Comparison of ENCODE assay signal across 14 cellular contexts in the genomic region with DNA sequence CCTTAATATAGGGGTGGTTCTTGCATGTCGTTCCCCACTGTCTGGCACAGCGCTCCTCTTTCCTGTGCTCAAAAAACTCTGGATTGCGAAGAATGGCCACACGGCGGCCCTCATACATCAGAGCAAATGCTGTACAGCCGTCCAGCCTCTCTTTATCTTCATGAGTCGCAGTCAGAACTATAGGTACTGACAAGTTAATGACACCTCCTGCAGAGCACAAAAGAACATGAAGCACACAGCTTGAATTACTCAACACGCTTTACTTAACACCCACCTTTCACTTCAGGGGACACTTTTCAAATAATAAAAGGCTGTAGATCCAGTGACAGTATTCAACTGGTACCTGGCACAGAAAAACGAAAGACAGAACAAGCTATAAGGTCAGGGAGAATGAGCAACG.
DNase-seq lines count a peak whose midpoint lies in the region; ATAC-seq, FAIRE-seq and TF ChIP-seq lines count a peak whose summit lies in the region.
"Had no signal": no experiment of that assay in that cellular context is flagged by ENCODE, and none has a peak within 500 bp of the region (broad histone marks: within the 10 kb centered on the region; RNA-seq: fewer than 3 reads in every experiment).

No MANE protein-coding gene starts in this region.

- H3K4me3 ChIP-seq in left ventricle myocardium inferior = no peak overlapping the region
- H3K4me3 ChIP-seq in H1 (ENCODE audit: extremely low read depth in 1 of 4, insufficient read depth in 2 of 4, low read depth in 3 of 4, low read length in 4 of 4) = no peak overlapping the region

- H3K27ac ChIP-seq in left ventricle myocardium inferior (replicated peaks) (no peak overlapping the region), H1 (ENCODE audit: low read depth, low read length) (no peak overlapping the region)

- no peaks in the 10 kb centered on the region for H3K9me3 ChIP-seq in left ventricle myocardium inferior (replicated peaks)
- H3K9me3 ChIP-seq in H1 (ENCODE audit: insufficient read depth in 2 of 2, low read depth in 1 of 2, low read length in 1 of 2) = no peaks in the 10 kb centered on the region

- peak; percentile 15 to 18; a peak in 2 of 4 replicates for TF ChIP-seq RAD21 in H1 (IDR thresholded peaks at IDR 0.05 in 1 of 2, conservative IDR thresholded peaks at IDR 0.05 in 1 of 2; ENCODE audit: low read depth in 2 of 2, low read length in 2 of 2)

- H3K27me3 ChIP-seq in left ventricle myocardium inferior (ENCODE audit: low read depth) = no peaks in the 10 kb centered on the region
- H3K27me3 ChIP-seq in H1 (replicated peaks in 1 of 4; ENCODE audit: control insufficient read depth in 3 of 4, extremely low read depth in 1 of 4, insufficient read depth in 3 of 4, low read length in 3 of 4) = no peaks in the 10 kb centered on the region

- ATAC-seq in left cardiac atrium (no peak), HG03521 (IDR thresholded peaks at IDR 0.05; ENCODE audit: unreplicated experiment) (no peak), HG03108 (IDR thresholded peaks at IDR 0.05; ENCODE audit: unreplicated experiment) (no peak), GM18868 (IDR thresholded peaks at IDR 0.05; ENCODE audit: unreplicated experiment) (no peak)
- no peak for ATAC-seq in activated CD4-positive, alpha-beta T cell treated with anti-CD3 and anti-CD28 coated beads for 36 hours

- H4K91ac ChIP-seq in H1 (replicated peaks; ENCODE audit: insufficient read length, low read length) = no peak overlapping the region

- H2BK12ac ChIP-seq in H1 (ENCODE audit: low read depth, low read length) = no peak overlapping the region

- H3K4me1 ChIP-seq in left ventricle myocardium inferior = peaks cover 6% of the 10 kb centered on the region
- H3K4me1 ChIP-seq in H1 (replicated peaks in 1 of 4; ENCODE audit: control insufficient read depth in 3 of 4, insufficient read depth in 4 of 4, low read length in 3 of 4) = peaks cover 0 to 3% (median 1%) of the 10 kb centered on the region in 4 experiments; a peak in 3 of 7 replicates

- peaks cover 48% of the 10 kb centered on the region for H3K36me3 Mint-ChIP-seq in activated CD4-positive, alpha-beta T cell treated with anti-CD3 and anti-CD28 coated beads for 36 hours (ENCODE audit: low read depth)

- intact Hi-C loops in left ventricle myocardium inferior (cut with micrococcal nuclease) (no loop called here), left cardiac atrium (cut with DNase I) (no loop called here)
- intact Hi-C loops in activated CD4-positive, alpha-beta T cell treated with anti-CD3 and anti-CD28 coated beads for 36 hours (cut with DNase I, micrococcal nuclease) = loop anchor here in 1 of 2 experiments (2.0 kb wide), 1 partner anchor 64 kb away; no protein-coding TSS in a partner anchor

- TF ChIP-seq CTCF in left ventricle myocardium inferior (IDR thresholded peaks at IDR 0.05; ENCODE audit: borderline replicate concordance) (peak; percentile 26), H1 (IDR thresholded peaks at IDR 0.05; ENCODE audit: control extremely low read depth in 1 of 3, insufficient read depth in 1 of 3, low read depth in 1 of 3, low read length in 3 of 3) (no peak)

- H2BK15ac ChIP-seq in H1 (ENCODE audit: low read length) = no peak overlapping the region

- no peak overlapping the region for H3K4ac ChIP-seq in H1 (replicated peaks; ENCODE audit: insufficient read length, low read depth, low read length)

- H4K20me1 ChIP-seq in H1 (replicated peaks in 1 of 2; ENCODE audit: control insufficient read depth in 1 of 2, insufficient read depth in 2 of 2, low read length in 2 of 2) = no peaks in the 10 kb centered on the region

- H3K4me2 ChIP-seq in H1 (ENCODE audit: insufficient read depth in 1 of 2, low read depth in 2 of 2, low read length in 2 of 2) = no peak overlapping the region

- H2AK5ac ChIP-seq in H1 (ENCODE audit: low read depth, low read length) = no peak overlapping the region

- DNase-seq in left ventricle myocardium inferior (no peak), left cardiac atrium (no peak), NCI-H748 (lab: John Stamatoyannopoulos, UW; ENCODE audit: unreplicated experiment) (peak; percentile 85), H1 (ENCODE audit: low read depth in 1 of 2, low spot score in 2 of 2) (no peak)
- no peak for DNase-seq in activated CD4-positive, alpha-beta T cell treated with anti-CD3 and anti-CD28 coated beads for 36 hours
- DNase-seq: ACHN; activated T-cell treated with anti-CD3 and anti-CD28 coated beads, Interleukin-2, amount 50 U/mL, for 24 hours; HCEC 1CT; occipital lobe; T-helper 1 cell had no signal

- H4K5ac ChIP-seq in H1 (ENCODE audit: insufficient read length, low read depth, low read length) = no peak overlapping the region

- no peaks in the 10 kb centered on the region for H3K23me2 ChIP-seq in H1 (ENCODE audit: low read depth, low read length)

- POLR2A ChIA-PET in H1 (lab: Charles Lee; ENCODE audit: partially characterized antibody) = no interaction called here
- POLR2A ChIA-PET in activated CD4-positive, alpha-beta T cell treated with anti-CD3 and anti-CD28 coated beads for 36 hours (lab: Charles Lee) = no interaction called here

- H3K18ac ChIP-seq in H1 (ENCODE audit: extremely low read depth, low read length) = no peak overlapping the region

- H3K4me3 Mint-ChIP-seq in activated CD4-positive, alpha-beta T cell treated with anti-CD3 and anti-CD28 coated beads for 36 hours = no peak overlapping the region
- H3K4me3 Mint-ChIP-seq: activated T-cell treated with anti-CD3 and anti-CD28 coated beads, Interleukin-2, amount 50 U/mL, for 24 hours; memory B cell had no signal

- WGBS in H1 (ENCODE audit: extremely low coverage in 1 of 2, insufficient coverage in 1 of 2, insufficient read length in 1 of 2, insufficient replicate concordance in 2 of 2, low coverage in 1 of 2, low lambda C conversion rate in 2 of 2, missing lambda C conversion rate in 1 of 2), 2 experiments = 87% methylated on average over 10 of the region's 10 CpGs; no CpG with 5 or more reads in 1 of the 2 experiments

- no peaks in the 10 kb centered on the region for H3K79me2 ChIP-seq in H1 (ENCODE audit: control insufficient read depth in 1 of 2, insufficient read depth in 2 of 2, low read length in 2 of 2)

- H3K14ac ChIP-seq in H1 (ENCODE audit: insufficient read length) = no peak overlapping the region

- peaks cover 45% of the 10 kb centered on the region for H3K36me3 ChIP-seq in left ventricle myocardium inferior
- H3K36me3 ChIP-seq in H1 (ENCODE audit: control insufficient read depth in 2 of 4, insufficient read depth in 4 of 4, low read length in 3 of 4) = peaks cover 0 to 11% (median 2%) of the 10 kb centered on the region in 4 experiments; a peak in 2 of 8 replicates

- H3K9me3 Mint-ChIP-seq in activated CD4-positive, alpha-beta T cell treated with anti-CD3 and anti-CD28 coated beads for 36 hours (ENCODE audit: low read depth) = peaks cover 4% of the 10 kb centered on the region
- H3K9me3 Mint-ChIP-seq: activated T-cell treated with anti-CD3 and anti-CD28 coated beads, Interleukin-2, amount 50 U/mL, for 24 hours had no signal

- FAIRE-seq in H1 (lab: Jason Lieb, UNC) = no peak

- CTCF ChIA-PET in H1 (lab: Charles Lee; ENCODE audit: partially characterized antibody) = interaction anchor here (0.9 to 3.3 kb wide), 2 partner anchors 67 to 81 kb away, joined by 4 to 25 read pairs; no protein-coding TSS in a partner anchor
- CTCF ChIA-PET in activated CD4-positive, alpha-beta T cell treated with anti-CD3 and anti-CD28 coated beads for 36 hours (lab: Charles Lee) = interaction anchor here (0.7 kb wide), 1 partner anchor 13 kb away, joined by 3 read pairs; no protein-coding TSS in a partner anchor

- no peaks in the 10 kb centered on the region for H3K27me3 Mint-ChIP-seq in activated CD4-positive, alpha-beta T cell treated with anti-CD3 and anti-CD28 coated beads for 36 hours
- H3K27me3 Mint-ChIP-seq: activated T-cell treated with anti-CD3 and anti-CD28 coated beads, Interleukin-2, amount 50 U/mL, for 24 hours; memory B cell had no signal

- H3K79me1 ChIP-seq in H1 (ENCODE audit: low read depth, low read length) = no peaks in the 10 kb centered on the region

- H3K27ac Mint-ChIP-seq in activated CD4-positive, alpha-beta T cell treated with anti-CD3 and anti-CD28 coated beads for 36 hours = no peak overlapping the region
- H3K27ac Mint-ChIP-seq: activated T-cell treated with anti-CD3 and anti-CD28 coated beads, Interleukin-2, amount 50 U/mL, for 24 hours; memory B cell had no signal

- H4K8ac ChIP-seq in H1 (ENCODE audit: extremely low read depth, insufficient read depth, low read length) = no peak overlapping the region

- H3K23ac ChIP-seq in H1 (ENCODE audit: insufficient read length) = no peak overlapping the region

- no peaks in the 10 kb centered on the region for H3K4me1 Mint-ChIP-seq in activated CD4-positive, alpha-beta T cell treated with anti-CD3 and anti-CD28 coated beads for 36 hours
- H3K4me1 Mint-ChIP-seq: memory B cell had no signal

- no peak overlapping the region for H2BK120ac ChIP-seq in H1 (replicated peaks; ENCODE audit: low read depth, low read length)

- no peak overlapping the region for H3K9ac ChIP-seq in H1 (replicated peaks in 1 of 4; ENCODE audit: extremely low read depth in 1 of 4, low read depth in 3 of 4, low read length in 3 of 4)

- no peak overlapping the region for H2BK20ac ChIP-seq in H1 (ENCODE audit: low read length)

- H3K56ac ChIP-seq in H1 (replicated peaks; ENCODE audit: insufficient read length, low read depth, low read length) = no peak overlapping the region

- no peak overlapping the region for H2AFZ ChIP-seq in H1 (ENCODE audit: low read length)

- TF ChIP-seq POLR2A in H1 (IDR thresholded peaks at IDR 0.05; ENCODE audit: control extremely low read depth in 1 of 2, low read depth in 2 of 2, low read length in 2 of 2) = no peak

- no peak for TF ChIP-seq EP300 in H1 (IDR thresholded peaks at IDR 0.05; ENCODE audit: borderline replicate concordance in 1 of 2, low read depth in 2 of 2, low read length in 2 of 2)

- H2BK5ac ChIP-seq in H1 (ENCODE audit: low read depth, low read length) = no peak overlapping the region

TF ChIP-seq in H1, 55 proteins besides CTCF, POLR2A, EP300 and RAD21 (continues in another document):
- TF ChIP-seq, protein P1, sequence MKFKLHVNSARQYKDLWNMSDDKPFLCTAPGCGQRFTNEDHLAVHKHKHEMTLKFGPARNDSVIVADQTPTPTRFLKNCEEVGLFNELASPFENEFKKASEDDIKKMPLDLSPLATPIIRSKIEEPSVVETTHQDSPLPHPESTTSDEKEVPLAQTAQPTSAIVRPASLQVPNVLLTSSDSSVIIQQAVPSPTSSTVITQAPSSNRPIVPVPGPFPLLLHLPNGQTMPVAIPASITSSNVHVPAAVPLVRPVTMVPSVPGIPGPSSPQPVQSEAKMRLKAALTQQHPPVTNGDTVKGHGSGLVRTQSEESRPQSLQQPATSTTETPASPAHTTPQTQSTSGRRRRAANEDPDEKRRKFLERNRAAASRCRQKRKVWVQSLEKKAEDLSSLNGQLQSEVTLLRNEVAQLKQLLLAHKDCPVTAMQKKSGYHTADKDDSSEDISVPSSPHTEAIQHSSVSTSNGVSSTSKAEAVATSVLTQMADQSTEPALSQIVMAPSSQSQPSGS (IDR thresholded peaks at IDR 0.05; ENCODE audit: low read length) = no peak
- no peak for TF ChIP-seq JUN (IDR thresholded peaks at IDR 0.05; ENCODE audit: low read depth, low read length)
